11 cellular contexts compared by ENCODE assay signal in genomic region chr3:9820944-9821343, GRCh38. TPM values are rescaled to one million over a fixed set of nuclear protein-coding genes. Genes with fewer than 3 reads are reported as not detected.
DNase-seq lines count a peak whose midpoint lies in the region; ATAC-seq and TF ChIP-seq lines count a peak whose summit lies in the region.
"Had no signal": no experiment of that assay in that cellular context is flagged by ENCODE, and none has a peak within 500 bp of the region (broad histone marks: within the 10 kb centered on the region; RNA-seq: fewer than 3 reads in every experiment).

No MANE protein-coding gene starts in this region.

- peak; percentile 69 for ATAC-seq in stimulated activated naive CD8-positive, alpha-beta T cell treated with anti-CD3 and anti-CD28 coated beads, Interleukin-15, amount 100 ng/mL, for 72 hours
- no peak for ATAC-seq in stimulated activated naive CD8-positive, alpha-beta T cell treated with anti-CD3 and anti-CD28 coated beads, Interleukin-15, Interleukin-2, amounts not matched to agents 100 U/mL and 50 U/mL, for 24 hours
- peak; percentile 47 for ATAC-seq in upper lobe of right lung

- no peaks in the 10 kb centered on the region for H3K9me3 Mint-ChIP-seq in stimulated activated naive CD8-positive, alpha-beta T cell treated with anti-CD3 and anti-CD28 coated beads, Interleukin-15, amount 100 ng/mL, for 72 hours
- H3K9me3 Mint-ChIP-seq: natural killer cell had no signal

- no peak overlapping the region for H3K27ac Mint-ChIP-seq in stimulated activated naive CD8-positive, alpha-beta T cell treated with anti-CD3 and anti-CD28 coated beads, Interleukin-15, amount 100 ng/mL, for 72 hours

- POLR2A ChIA-PET in GM10248 (lab: Yijun Ruan, JAX) = no interaction called here

- H3K4me3 ChIP-seq in fibroblast of pulmonary artery (replicated peaks; ENCODE audit: low read depth, low read length) (no peak overlapping the region), upper lobe of right lung (no peak overlapping the region)

- CTCF ChIA-PET in GM10248 (lab: Yijun Ruan, JAX) = interaction anchor here (1.3 kb wide), 1 partner anchor 26 kb away, joined by 3 read pairs; no protein-coding TSS in a partner anchor

- H3K27me3 ChIP-seq in upper lobe of right lung = no peaks in the 10 kb centered on the region

- intact Hi-C loops in upper lobe of right lung (cut with DNase I) = no loop called here

- in situ Hi-C loops in SK-MEL-5 (cut with HindIII; ENCODE audit: low pct_unique_long_range_greater_than_20kb, low sequenced_read_pairs) = loop anchor here (25.0 kb wide), 1 partner anchor 141 kb away; the partner anchor contains the start of gene PRRT3

- TF ChIP-seq CTCF in fibroblast of pulmonary artery (IDR thresholded peaks at IDR 0.05; ENCODE audit: low read length, missing control alignments) = peak; percentile 48
- TF ChIP-seq CTCF in upper lobe of right lung (IDR thresholded peaks at IDR 0.05) = peak; percentile 12
- no peak for TF ChIP-seq CTCF in GM10248 (IDR thresholded peaks at IDR 0.05; ENCODE audit: control extremely low read depth, extremely low read depth, low read depth, missing control alignments)

- no peaks in the 10 kb centered on the region for H3K4me1 ChIP-seq in upper lobe of right lung

- peaks cover 5% of the 10 kb centered on the region for H3K36me3 ChIP-seq in upper lobe of right lung

- no peak overlapping the region for H3K4me3 Mint-ChIP-seq in stimulated activated naive CD8-positive, alpha-beta T cell treated with anti-CD3 and anti-CD28 coated beads, Interleukin-15, amount 100 ng/mL, for 72 hours
- H3K4me3 Mint-ChIP-seq: natural killer cell had no signal

- H3K4me1 Mint-ChIP-seq in stimulated activated naive CD8-positive, alpha-beta T cell treated with anti-CD3 and anti-CD28 coated beads, Interleukin-15, amount 100 ng/mL, for 72 hours = no peaks in the 10 kb centered on the region

- H3K27me3 Mint-ChIP-seq in stimulated activated naive CD8-positive, alpha-beta T cell treated with anti-CD3 and anti-CD28 coated beads, Interleukin-15, amount 100 ng/mL, for 72 hours = no peaks in the 10 kb centered on the region

- no peaks in the 10 kb centered on the region for H3K9me3 ChIP-seq in upper lobe of right lung

- DNase-seq in stimulated activated naive CD8-positive, alpha-beta T cell treated with anti-CD3 and anti-CD28 coated beads, Interleukin-15, amount 100 ng/mL, for 72 hours = no peak
- no peak for DNase-seq in stimulated activated naive CD8-positive, alpha-beta T cell treated with anti-CD3 and anti-CD28 coated beads, Interleukin-15, Interleukin-2, amounts not matched to agents 100 U/mL and 50 U/mL, for 24 hours
- DNase-seq in SK-MEL-5 (ENCODE audit: low read depth, low spot score) = peak; percentile 71
- peak; percentile 46 for DNase-seq in fibroblast of pulmonary artery (ENCODE audit: low read depth)
- no peak for DNase-seq in upper lobe of right lung
- no peak for DNase-seq in COLO829 (ENCODE audit: low spot score)
- DNase-seq in GM10248 (ENCODE audit: extremely low spot score) = no peak
- DNase-seq in GF-D8 (lab: John Stamatoyannopoulos, UW) = no peak
- DNase-seq: activated gamma-delta T cell, natural killer cell, NCI-H1092 treated with DMSO at 0.1 percent for 48 hours had no signal

- no peak overlapping the region for H3K27ac ChIP-seq in upper lobe of right lung

RNA-seq across cellular contexts. Expression of gene TTLL3, which starts 10.9 kb away (rescaled TPM):
- 4.2 and 4.4 TPM in 2 replicates for total RNA-seq in SK-MEL-5 (2014; rRNA removed; shearing (Covaris generic))
- polyA plus RNA-seq in SK-MEL-5 (2015; cell fraction: cytosol; rRNA removed) = 2.6 and 4.1 TPM in 2 replicates
- 122 and 139 TPM in 2 replicates for polyA plus RNA-seq in SK-MEL-5 (2015; cell fraction: nucleus; rRNA removed)
- 37.3 TPM for total RNA-seq in upper lobe of right lung

RNA-seq across cellular contexts. Expression of gene RPUSD3, which starts 22.9 kb away (rescaled TPM):
- total RNA-seq in SK-MEL-5 (2014; rRNA removed; shearing (Covaris generic)) = 125 and 127 TPM in 2 replicates
- polyA plus RNA-seq in SK-MEL-5 (2015; cell fraction: cytosol; rRNA removed) = 178 and 189 TPM in 2 replicates
- polyA plus RNA-seq in SK-MEL-5 (2015; cell fraction: nucleus; rRNA removed) = 154 and 177 TPM in 2 replicates
- 27.7 TPM for total RNA-seq in upper lobe of right lung

RNA-seq across cellular contexts. Expression of gene ARPC4, which starts 28.1 kb away (rescaled TPM):
- total RNA-seq in SK-MEL-5 (2014; rRNA removed; shearing (Covaris generic)) = 251 and 255 TPM in 2 replicates
- polyA plus RNA-seq in SK-MEL-5 (2015; cell fraction: cytosol; rRNA removed) = 195 and 279 TPM in 2 replicates
- polyA plus RNA-seq in SK-MEL-5 (2015; cell fraction: nucleus; rRNA removed) = 94.7 and 98.9 TPM in 2 replicates
- total RNA-seq in upper lobe of right lung = 148 TPM

RNA-seq across cellular contexts. Expression of gene TADA3, which starts 28.7 kb away (rescaled TPM):
- 74.0 and 75.7 TPM in 2 replicates for total RNA-seq in SK-MEL-5 (2014; rRNA removed; shearing (Covaris generic))
- 79.6 and 88.5 TPM in 2 replicates for polyA plus RNA-seq in SK-MEL-5 (2015; cell fraction: cytosol; rRNA removed)
- polyA plus RNA-seq in SK-MEL-5 (2015; cell fraction: nucleus; rRNA removed) = 40.1 and 48.0 TPM in 2 replicates
- total RNA-seq in upper lobe of right lung = 55.8 TPM

RNA-seq across cellular contexts. Expression of gene CAMK1, which starts 51.2 kb away (rescaled TPM):
- 0.19 and 0.32 TPM in 2 replicates for total RNA-seq in SK-MEL-5 (2014; rRNA removed; shearing (Covaris generic))
- polyA plus RNA-seq in SK-MEL-5 (2015; cell fraction: cytosol; rRNA removed) = 0.10 and 1.1 TPM in 2 replicates
- polyA plus RNA-seq in SK-MEL-5 (2015; cell fraction: nucleus; rRNA removed) = 0.67 and 0.68 TPM in 2 replicates
- total RNA-seq in upper lobe of right lung = 35.7 TPM

Comparison
In these comparisons a context has a peak if more than half of its experiments do, and no peak if none do; other contexts are left out.
1. DNase-seq: peak in SK-MEL-5 (single experiment) and fibroblast of pulmonary artery (single experiment); none in stimulated activated naive CD8-positive, alpha-beta T cell treated with anti-CD3 and anti-CD28 coated beads, Interleukin-15, amount 100 ng/mL, for 72 hours (0 of 2), stimulated activated naive CD8-positive, alpha-beta T cell treated with anti-CD3 and anti-CD28 coated beads, Interleukin-15, Interleukin-2, amounts not matched to agents 100 U/mL and 50 U/mL, for 24 hours (single experiment), upper lobe of right lung (single experiment), COLO829 (single experiment), GM10248 (single experiment) and GF-D8 (single experiment).